Comparison of ENCODE assay signal across 9 cellular contexts in genomic region chr7:99557940-99558305, GRCh38. TPM values are rescaled to one million over a fixed set of nuclear protein-coding genes. Genes with fewer than 3 reads are reported as not detected.
DNase-seq lines count a peak whose midpoint lies in the region; ATAC-seq and TF ChIP-seq lines count a peak whose summit lies in the region.
"Had no signal": no experiment of that assay in that cellular context is flagged by ENCODE, and none has a peak within 500 bp of the region (broad histone marks: within the 10 kb centered on the region; RNA-seq: fewer than 3 reads in every experiment).

No MANE protein-coding gene starts in this region.

- peaks cover 42% of the 10 kb centered on the region for H3K36me3 ChIP-seq in CD4-positive, CD25-positive, alpha-beta regulatory T cell (ENCODE audit: control insufficient read depth, insufficient read depth, low read length)
- peaks cover 5% of the 10 kb centered on the region for H3K36me3 ChIP-seq in neural cell (ENCODE audit: insufficient read depth, low read length)

- TF ChIP-seq CTCF in dorsolateral prefrontal cortex (IDR thresholded peaks at IDR 0.05 in 54 of 56, conservative IDR thresholded peaks at IDR 0.05 in 2 of 56; ENCODE audit: low read depth in 1 of 56, partially characterized antibody in 56 of 56) (no peak), neural cell (IDR thresholded peaks at IDR 0.05; ENCODE audit: poor library complexity, severe bottlenecking) (no peak)

- peak overlapping the region; percentile 98 for H3K4me2 ChIP-seq in neural cell (ENCODE audit: low read length)

- H3K9me3 ChIP-seq in CD4-positive, CD25-positive, alpha-beta regulatory T cell (ENCODE audit: control insufficient read depth in 2 of 2, low read length in 2 of 2) = no peaks in the 10 kb centered on the region
- H3K9me3 ChIP-seq in neural cell (ENCODE audit: low read length) = no peaks in the 10 kb centered on the region

- no peaks in the 10 kb centered on the region for H3K9me2 ChIP-seq in neural cell (ENCODE audit: insufficient read depth, low read length)

- peak overlapping the region; percentile 98 for H3K4me3 ChIP-seq in CD4-positive, CD25-positive, alpha-beta regulatory T cell (ENCODE audit: low read depth, low read length)
- H3K4me3 ChIP-seq in dorsolateral prefrontal cortex (peak overlapping the region; percentile 65 to 100 (median 96)), neural cell (ENCODE audit: low read length) (peak overlapping the region; percentile 89)

- peaks cover 47% of the 10 kb centered on the region for H3K4me1 ChIP-seq in CD4-positive, CD25-positive, alpha-beta regulatory T cell (ENCODE audit: control insufficient read depth, insufficient read depth, low read length, poor library complexity, severe bottlenecking)

- peaks cover 0 to 2% (median 0%) of the 10 kb centered on the region in 7 donors for H3K9me3 Mint-ChIP-seq in CD4-positive, CD25-positive, alpha-beta regulatory T cell

- TF ChIP-seq RAD21 in Ishikawa (IDR thresholded peaks at IDR 0.05; ENCODE audit: low read depth) = no peak
- TF ChIP-seq RAD21 in neural cell (conservative IDR thresholded peaks at IDR 0.05) = no peak

- ATAC-seq in CD4-positive, CD25-positive, alpha-beta regulatory T cell (ENCODE audit: low read depth in 2 of 2) = peak; percentile 59 to 61
- ATAC-seq in GM21390 (IDR thresholded peaks at IDR 0.05; ENCODE audit: unreplicated experiment) = peak; percentile 35

- H3K27me3 Mint-ChIP-seq in CD4-positive, CD25-positive, alpha-beta regulatory T cell = peaks cover 8% of the 10 kb centered on the region

- H3F3A ChIP-seq in neural cell (ENCODE audit: insufficient read depth, low read length, poor library complexity, severe bottlenecking) = no peaks in the 10 kb centered on the region

- peaks cover 56% of the 10 kb centered on the region for H3K79me2 ChIP-seq in neural cell (replicated peaks; ENCODE audit: insufficient read depth, low read length)

- H3K9ac ChIP-seq in neural cell (ENCODE audit: low read length) = peak overlapping the region; percentile 100

- H2AFZ ChIP-seq in neural cell (ENCODE audit: low read depth, low read length) = peak overlapping the region; percentile 99

- peaks cover 12 to 68% (median 46%) of the 10 kb centered on the region in 4 donors for H3K4me1 Mint-ChIP-seq in CD4-positive, CD25-positive, alpha-beta regulatory T cell

- peak overlapping the region; percentile 95 for H3K27ac ChIP-seq in CD4-positive, CD25-positive, alpha-beta regulatory T cell (ENCODE audit: insufficient read depth, low read length, poor library complexity, severe bottlenecking)
- H3K27ac ChIP-seq in dorsolateral prefrontal cortex (peak overlapping the region; percentile 86 to 99 (median 97)), neural cell (ENCODE audit: low read length) (peak overlapping the region; percentile 100)

- H3K4me3 Mint-ChIP-seq in CD4-positive, CD25-positive, alpha-beta regulatory T cell = peak overlapping the region; percentile 92 to 100 (median 96)

- H3K36me3 Mint-ChIP-seq in CD4-positive, CD25-positive, alpha-beta regulatory T cell = peaks cover 40% of the 10 kb centered on the region

- no peaks in the 10 kb centered on the region for H4K20me1 ChIP-seq in neural cell (ENCODE audit: insufficient read depth)

- H3K27me3 ChIP-seq in CD4-positive, CD25-positive, alpha-beta regulatory T cell (ENCODE audit: control insufficient read depth, insufficient read depth, low read length) = no peaks in the 10 kb centered on the region
- H3K27me3 ChIP-seq in dorsolateral prefrontal cortex (no peaks in the 10 kb centered on the region), neural cell (ENCODE audit: insufficient read depth, low read depth, low read length) (no peaks in the 10 kb centered on the region)

- intact Hi-C loops in dorsolateral prefrontal cortex (cut with DNase I) = loop anchor here (2.0 to 10.0 kb wide), 4 partner anchors 57 to 83 kb away; partner anchors contain the start of genes ZSCAN25 (in 2 of the 2), ZNF394 (in 1 of the 2) and ZNF789 (in 1 of the 2)

- TF ChIP-seq EP300 in Ishikawa (IDR thresholded peaks at IDR 0.05; ENCODE audit: borderline replicate concordance) = no peak
- TF ChIP-seq EP300 in neural cell (conservative IDR thresholded peaks at IDR 0.05; ENCODE audit: poor library complexity, severe bottlenecking) = no peak

- no peak for DNase-seq in CD4-positive, CD25-positive, alpha-beta regulatory T cell
- DNase-seq in dorsolateral prefrontal cortex = peak in 2 of 10 donors; percentile 58 to 67
- no peak for DNase-seq in cerebellar nuclear complex (lab: John Stamatoyannopoulos, UW)
- no peak for DNase-seq in NCI-H446 (lab: John Stamatoyannopoulos, UW)
- DNase-seq in mucosa of gallbladder (ENCODE audit: low spot score) = no peak

- H3K27ac Mint-ChIP-seq in CD4-positive, CD25-positive, alpha-beta regulatory T cell = peak overlapping the region; percentile 99

TF ChIP-seq in Ishikawa, 13 proteins besides CTCF, POLR2A, EP300 and RAD21:
- TF ChIP-seq, protein P1, sequence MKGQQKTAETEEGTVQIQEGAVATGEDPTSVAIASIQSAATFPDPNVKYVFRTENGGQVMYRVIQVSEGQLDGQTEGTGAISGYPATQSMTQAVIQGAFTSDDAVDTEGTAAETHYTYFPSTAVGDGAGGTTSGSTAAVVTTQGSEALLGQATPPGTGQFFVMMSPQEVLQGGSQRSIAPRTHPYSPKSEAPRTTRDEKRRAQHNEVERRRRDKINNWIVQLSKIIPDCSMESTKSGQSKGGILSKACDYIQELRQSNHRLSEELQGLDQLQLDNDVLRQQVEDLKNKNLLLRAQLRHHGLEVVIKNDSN (IDR thresholded peaks at IDR 0.05) = no peak
- TF ChIP-seq CEBPB (IDR thresholded peaks at IDR 0.05) (no peak), NFIC (IDR thresholded peaks at IDR 0.05) (no peak), ZBTB7A (IDR thresholded peaks at IDR 0.05; ENCODE audit: low read depth) (no peak), EGR1 (IDR thresholded peaks at IDR 0.05) (no peak), YY1 (IDR thresholded peaks at IDR 0.05; ENCODE audit: low read depth) (peak; percentile 69; the same call in 1 of the 2 replicates), TEAD4 (IDR thresholded peaks at IDR 0.05) (no peak)
TF ChIP-seq in Ishikawa: peak in this region for 1.

TF ChIP-seq in neural cell, 6 proteins besides CTCF, POLR2A, EP300 and RAD21:
- TF ChIP-seq TAF1 (IDR thresholded peaks at IDR 0.05; ENCODE audit: low read depth) (peak; percentile 70), POLR2AphosphoS5 (IDR thresholded peaks at IDR 0.05) (no peak)
TF ChIP-seq in neural cell: peak in this region for 1.

RNA-seq across cellular contexts. Expression of gene ZNF655, which starts 0.5 kb away (rescaled TPM):
- 148 TPM for total RNA-seq in CD4-positive, CD25-positive, alpha-beta regulatory T cell
- 100 to 1,000 TPM in 1 of 4 donors, 10 to 100 TPM in 3; 89.9 to 121 (median 95.5) TPM for polyA plus RNA-seq in CD4-positive, CD25-positive, alpha-beta regulatory T cell
- 100 to 1,000 TPM in 16 of 120 experiments, 10 to 100 TPM in 104; 60.1 to 125 (median 87.8) TPM for total RNA-seq in dorsolateral prefrontal cortex
- 89.0 and 92.8 TPM in 2 replicates for polyA plus RNA-seq in neural cell
- polyA minus RNA-seq in neural cell = 123 and 139 TPM in 2 replicates
- 52.5 TPM for total RNA-seq in mucosa of gallbladder

RNA-seq across cellular contexts. Expression of gene FAM200A, which starts 6.0 kb away (rescaled TPM):
- 3.1 TPM for total RNA-seq in CD4-positive, CD25-positive, alpha-beta regulatory T cell
- polyA plus RNA-seq in CD4-positive, CD25-positive, alpha-beta regulatory T cell = 10 to 100 TPM in 1 of 4 donors, 1 to 10 TPM in 3; 3.6 to 10.8 (median 5.2) TPM
- total RNA-seq in dorsolateral prefrontal cortex (10 to 100 TPM in 8 of 120 experiments, 1 to 10 TPM in 112; 5.4 to 10.6 (median 8.1) TPM), mucosa of gallbladder (7.3 TPM)
- 21.7 and 24.0 TPM in 2 replicates for polyA plus RNA-seq in neural cell
- polyA minus RNA-seq in neural cell = 29.2 and 30.3 TPM in 2 replicates

RNA-seq across cellular contexts. Expression of gene TMEM225B, which starts 40.1 kb away (rescaled TPM):
- total RNA-seq in CD4-positive, CD25-positive, alpha-beta regulatory T cell = 1.1 TPM
- polyA plus RNA-seq in CD4-positive, CD25-positive, alpha-beta regulatory T cell = 1 to 10 TPM in 2 of 4 donors, under 1 TPM in 2; 0.67 to 2.3 (median 1.00) TPM
- 1 to 10 TPM in 103 of 120 experiments, under 1 TPM in 14, not detected in 3; 0.58 to 6.6 (median 2.1) TPM for total RNA-seq in dorsolateral prefrontal cortex
- 2.9 and 3.6 TPM in 2 replicates for polyA plus RNA-seq in neural cell
- polyA minus RNA-seq in neural cell = 1.3 and 1.7 TPM in 2 replicates
- 0.35 TPM for total RNA-seq in mucosa of gallbladder
- total RNA-seq: LHCN-M2 had no signal

RNA-seq across cellular contexts. Expression of gene ZKSCAN5, which starts 53.5 kb away (rescaled TPM):
- total RNA-seq in CD4-positive, CD25-positive, alpha-beta regulatory T cell = 5.8 TPM
- polyA plus RNA-seq in CD4-positive, CD25-positive, alpha-beta regulatory T cell = 1 to 10 TPM; 2.8 to 5.0 (median 4.2) TPM
- total RNA-seq in dorsolateral prefrontal cortex (10 to 100 TPM; 10.7 to 19.7 (median 14.4) TPM), mucosa of gallbladder (8.0 TPM)
- polyA plus RNA-seq in neural cell = 18.6 and 21.8 TPM in 2 replicates
- polyA minus RNA-seq in neural cell = 40.7 and 42.4 TPM in 2 replicates

RNA-seq across cellular contexts. Expression of gene ZNF394, which starts 57.8 kb away (rescaled TPM):
- total RNA-seq in CD4-positive, CD25-positive, alpha-beta regulatory T cell = 224 TPM
- polyA plus RNA-seq in CD4-positive, CD25-positive, alpha-beta regulatory T cell = 10 to 100 TPM; 53.9 to 72.0 (median 69.4) TPM
- total RNA-seq in dorsolateral prefrontal cortex = 10 to 100 TPM; 15.6 to 37.7 (median 22.6) TPM
- polyA plus RNA-seq in neural cell = 9.5 and 11.2 TPM in 2 replicates
- polyA minus RNA-seq in neural cell = 39.8 and 47.5 TPM in 2 replicates
- 27.3 TPM for total RNA-seq in mucosa of gallbladder
